ENCODE assay signal across 7 cellular contexts in genomic region chr1:45803781-45804670, GRCh38.
DNase-seq lines count a peak whose midpoint lies in the region; ATAC-seq and TF ChIP-seq lines count a peak whose summit lies in the region.
"Not testable (repeated sequence)": the region's sequence is repeated elsewhere in the genome, so short reads cannot be mapped to it uniquely, and the experiment has no call there.

No MANE protein-coding gene starts in this region.

- DNase-seq in GM13977 (ENCODE audit: low spot score), result peak; percentile 48
- peak; percentile 34 for DNase-seq in NAMALWA (ENCODE audit: low spot score)
- peak; percentile 3 to 23 for DNase-seq in cardiac fibroblast (ENCODE audit: low read depth in 2 of 2)
- DNase-seq in iPS DF 6.9 (ENCODE audit: low read depth, low spot score), result peak; percentile 35
- DNase-seq in pons (ENCODE audit: low spot score), result peak; percentile 28

- not testable (repeated sequence) for H3K9me3 ChIP-seq in iPS DF 6.9 (ENCODE audit: control insufficient read depth, insufficient read depth, low read length)

- TF ChIP-seq CTCF in GM13977 (IDR thresholded peaks at IDR 0.05; ENCODE audit: extremely low read depth, insufficient read depth, missing control alignments); WI38 (IDR thresholded peaks at IDR 0.05; ENCODE audit: low read depth, low read length); cardiac fibroblast (IDR thresholded peaks at IDR 0.05; ENCODE audit: low read depth, low read length): not testable (repeated sequence)

- not testable (repeated sequence) for H3K27me3 ChIP-seq in iPS DF 6.9 (ENCODE audit: control insufficient read depth, insufficient read depth, low read length)

- WGBS in iPS DF 6.9 (ENCODE audit: insufficient coverage, insufficient read length), result no CpG with 5 or more reads among the region's 60 CpGs

- not testable (repeated sequence) for H3K27ac ChIP-seq in iPS DF 6.9 (ENCODE audit: low read length)

- peak; percentile 13 for ATAC-seq in HG02798 (IDR thresholded peaks at IDR 0.05; ENCODE audit: poor library complexity, unreplicated experiment)

- H3K4me3 ChIP-seq in WI38 (ENCODE audit: low read depth, low read length) (peak overlapping the region; percentile 69), cardiac fibroblast (replicated peaks in 1 of 2; ENCODE audit: low read depth in 2 of 2, low read length in 2 of 2) (peak overlapping the region; percentile 65 to 69), iPS DF 6.9 (ENCODE audit: low read length) (peak overlapping the region; percentile 79; the same call in 1 of the 2 replicates)

- H3K36me3 ChIP-seq in iPS DF 6.9 (ENCODE audit: control insufficient read depth, insufficient read depth, low read length), result not testable (repeated sequence)

- not testable (repeated sequence) for H3K4me1 ChIP-seq in iPS DF 6.9 (ENCODE audit: control insufficient read depth, insufficient read depth, low read length)

- in situ Hi-C loops in GM13977 (cut with MboI; ENCODE audit: low pct_unique_long_range_greater_than_20kb, low sequenced_read_pairs, unreplicated experiment), result not testable (repeated sequence)
